ENCODE assay signal across 15 cellular contexts in genomic region chr2:212712991-212713390, GRCh38.
"Had no signal": no experiment of that assay in that cellular context is flagged by ENCODE, and none has a peak within 500 bp of the region (broad histone marks: within the 10 kb centered on the region; RNA-seq: fewer than 3 reads in every experiment).

No MANE protein-coding gene starts in this region.

- H3K9me3 ChIP-seq: breast epithelium, gastrocnemius medialis, heart right ventricle, left ventricle myocardium inferior, sigmoid colon, suprapubic skin had no signal

- H3K27ac ChIP-seq: breast epithelium, gastrocnemius medialis, heart right ventricle, left ventricle myocardium inferior, sigmoid colon, suprapubic skin had no signal

- H3K4me1 Mint-ChIP-seq: activated B cell treated with CpG ODN at 0.5 μM for 24 hours; activated CD4-positive, alpha-beta T cell treated with anti-CD3 and anti-CD28 coated beads, Interleukin-2, amount 10 ng/mL, durations not matched to agents 7 days and 5 days; activated naive CD4-positive, alpha-beta T cell treated with anti-CD3 and anti-CD28 coated beads, Interleukin-2, amount 50 U/mL, for 24 hours had no signal

- H3K27me3 Mint-ChIP-seq: activated B cell treated with CpG ODN at 0.5 μM for 24 hours; activated CD4-positive, alpha-beta T cell treated with anti-CD3 and anti-CD28 coated beads, Interleukin-2, amount 10 ng/mL, durations not matched to agents 7 days and 5 days; activated naive CD4-positive, alpha-beta T cell treated with anti-CD3 and anti-CD28 coated beads, Interleukin-2, amount 50 U/mL, for 24 hours had no signal

- DNase-seq: activated B cell treated with CpG ODN at 0.5 μM for 24 hours; activated CD4-positive, alpha-beta T cell treated with anti-CD3 and anti-CD28 coated beads, Interleukin-2, amount 10 ng/mL, durations not matched to agents 7 days and 5 days; amygdala; gastrocnemius medialis; heart right ventricle; islet precursor cell; left ventricle myocardium inferior; mesenchymal stem cell; sigmoid colon; stimulated activated CD4-positive, alpha-beta T cell treated with anti-CD3 and anti-CD28 coated beads, Interleukin-2, amount 100 ng/mL, for 48 hours; stimulated activated naive CD4-positive, alpha-beta T cell treated with Interleukin-2 at 50 U/mL for 16 hours had no signal

- ATAC-seq: gastrocnemius medialis had no signal

- H3K4me3 ChIP-seq: breast epithelium, gastrocnemius medialis, heart right ventricle, left ventricle myocardium inferior, sigmoid colon, suprapubic skin had no signal

- H3K36me3 Mint-ChIP-seq: activated naive CD4-positive, alpha-beta T cell treated with anti-CD3 and anti-CD28 coated beads, Interleukin-2, amount 50 U/mL, for 24 hours had no signal

- H3K36me3 ChIP-seq: breast epithelium, gastrocnemius medialis, heart right ventricle, left ventricle myocardium inferior, sigmoid colon, suprapubic skin had no signal

- H3K4me1 ChIP-seq: breast epithelium, gastrocnemius medialis, heart right ventricle, left ventricle myocardium inferior, suprapubic skin had no signal

- H3K4me3 Mint-ChIP-seq: activated B cell treated with CpG ODN at 0.5 μM for 24 hours; activated CD4-positive, alpha-beta T cell treated with anti-CD3 and anti-CD28 coated beads, Interleukin-2, amount 10 ng/mL, durations not matched to agents 7 days and 5 days; activated naive CD4-positive, alpha-beta T cell treated with anti-CD3 and anti-CD28 coated beads, Interleukin-2, amount 50 U/mL, for 24 hours; T-helper 1 cell treated with Interleukin-12 subunit alpha and Interleukin-12 subunit beta and Interleukin-4 antibody, amounts not matched to agents 30 μg/mL and 1 μg/mL, for 36 hours had no signal

- H3K27ac Mint-ChIP-seq: activated B cell treated with CpG ODN at 0.5 μM for 24 hours; activated CD4-positive, alpha-beta T cell treated with anti-CD3 and anti-CD28 coated beads, Interleukin-2, amount 10 ng/mL, durations not matched to agents 7 days and 5 days; activated naive CD4-positive, alpha-beta T cell treated with anti-CD3 and anti-CD28 coated beads, Interleukin-2, amount 50 U/mL, for 24 hours; T-helper 1 cell treated with Interleukin-12 subunit alpha and Interleukin-12 subunit beta and Interleukin-4 antibody, amounts not matched to agents 30 μg/mL and 1 μg/mL, for 36 hours had no signal

- H3K9me3 Mint-ChIP-seq: activated B cell treated with CpG ODN at 0.5 μM for 24 hours; activated CD4-positive, alpha-beta T cell treated with anti-CD3 and anti-CD28 coated beads, Interleukin-2, amount 10 ng/mL, durations not matched to agents 7 days and 5 days; T-helper 1 cell treated with Interleukin-12 subunit alpha and Interleukin-12 subunit beta and Interleukin-4 antibody, amounts not matched to agents 30 μg/mL and 1 μg/mL, for 36 hours had no signal

- H3K27me3 ChIP-seq: breast epithelium, gastrocnemius medialis, heart right ventricle, sigmoid colon, suprapubic skin had no signal
